8 cellular contexts compared by ENCODE assay signal in genomic region chr17:83081561-83082201, GRCh38. TPM values are rescaled to one million over a fixed set of nuclear protein-coding genes. Genes with fewer than 3 reads are reported as not detected.
DNase-seq lines count a peak whose midpoint lies in the region; ATAC-seq, FAIRE-seq and TF ChIP-seq lines count a peak whose summit lies in the region.

No MANE protein-coding gene starts in this region.

- DNase-seq in GM12878 (ENCODE audit: low read depth, low spot score) (no peak), lung (ENCODE audit: low spot score) (no peak), NCI-H1694 treated with DMSO at 0.1 percent for 48 hours (lab: John Stamatoyannopoulos, UW) (no peak), SK-N-DZ (ENCODE audit: low spot score) (no peak), medulla oblongata (ENCODE audit: extremely low spot score) (no peak), GM19238 (ENCODE audit: insufficient read length, low spot score) (no peak)

- H3K9ac ChIP-seq in HUES64 (ENCODE audit: low read depth, low read length) (no peak overlapping the region), GM12878 (ENCODE audit: control insufficient read depth, insufficient read depth, low read length) (no peak overlapping the region), subcutaneous abdominal adipose tissue (ENCODE audit: low read length in 5 of 5) (peak overlapping the region; percentile 38 to 78 (median 77))

- peak overlapping the region; percentile 61 for H3K4me2 ChIP-seq in GM12878 (ENCODE audit: control insufficient read depth, insufficient read depth)

- CTCF ChIA-PET in GM12878 (lab: Yijun Ruan, JAX) = no interaction called here

- ATAC-seq in GM12878 (peak; percentile 58), lung (ENCODE audit: insufficient read depth, low FRiP score) (no peak)

- WGBS in HUES64 = 87% methylated on average over 26 of the region's 26 CpGs
- 10% methylated on average over 21 of the region's 26 CpGs for WGBS in GM12878 (ENCODE audit: insufficient coverage, insufficient replicate concordance, low lambda C conversion rate, missing lambda C conversion rate)
- WGBS in lung, 2 donors = 52 to 60% methylated on average over 23 to 26 of the region's 26 CpGs

- no peaks in the 10 kb centered on the region for H4K20me1 ChIP-seq in GM12878 (ENCODE audit: control insufficient read depth, insufficient read depth)

- RAD21 ChIA-PET in GM12878 (lab: Charles Lee; ENCODE audit: unreplicated experiment) = no interaction called here

- peaks cover 13% of the 10 kb centered on the region for H3K4me1 ChIP-seq in HUES64 (ENCODE audit: insufficient read depth, low read length)
- 0 out of 2 replicates have a peak, but pooled peaks cover 3% of the 10 kb centered on the region for H3K4me1 ChIP-seq in GM12878 (ENCODE audit: control insufficient read depth, insufficient read depth, low read length)
- peaks cover 0 to 25% of the 10 kb centered on the region in 2 donors for H3K4me1 ChIP-seq in lung (ENCODE audit: control insufficient read depth in 2 of 2, insufficient read depth in 2 of 2, low read length in 2 of 2)
- peaks cover 8 to 76% (median 70%) of the 10 kb centered on the region in 5 donors for H3K4me1 ChIP-seq in subcutaneous abdominal adipose tissue (ENCODE audit: control insufficient read depth in 5 of 5, insufficient read depth in 5 of 5, low read length in 5 of 5)

- POLR2A ChIA-PET in GM12878 (lab: Charles Lee) = no interaction called here

- in situ Hi-C loops in GM12878 (cut with MboI) = no loop called here

- no peak for FAIRE-seq in GM12878 (lab: Jason Lieb, UNC)

- H3K27me3 ChIP-seq in HUES64 (ENCODE audit: insufficient read depth, low read length) (peaks cover 43% of the 10 kb centered on the region), GM12878 (replicated peaks in 1 of 2; ENCODE audit: control insufficient read depth in 2 of 2, insufficient read depth in 2 of 2, low read length in 1 of 2) (peaks cover 4 to 20% of the 10 kb centered on the region in 2 experiments), lung (ENCODE audit: control insufficient read depth, insufficient read depth) (no peaks in the 10 kb centered on the region), subcutaneous abdominal adipose tissue (ENCODE audit: control insufficient read depth in 5 of 5, insufficient read depth in 4 of 5, low read length in 5 of 5) (peaks cover 0 to 4% (median 0%) of the 10 kb centered on the region in 5 donors)

- H3K36me3 ChIP-seq in HUES64 (ENCODE audit: insufficient read depth, low read length) = no peaks in the 10 kb centered on the region
- H3K36me3 ChIP-seq in GM12878 (ENCODE audit: control insufficient read depth in 2 of 2, insufficient read depth in 2 of 2, low read length in 1 of 2) = no peaks in the 10 kb centered on the region
- peaks cover 0 to 12% of the 10 kb centered on the region in 2 donors for H3K36me3 ChIP-seq in lung (ENCODE audit: control insufficient read depth in 2 of 2, insufficient read depth in 2 of 2, low read length in 2 of 2)
- peaks cover 0 to 27% (median 17%) of the 10 kb centered on the region in 5 donors for H3K36me3 ChIP-seq in subcutaneous abdominal adipose tissue (ENCODE audit: control insufficient read depth in 5 of 5, insufficient read depth in 5 of 5, low read length in 5 of 5)

- intact Hi-C loops in GM12878 (cut with micrococcal nuclease; ENCODE audit: unreplicated experiment) = no loop called here

- no TSS peak for BruUV-seq in GM12878 (replicated peaks; lab: Mats Ljungman, UMichigan)

- H3K27ac ChIP-seq in HUES64 (ENCODE audit: low read depth, low read length) = no peak overlapping the region
- H3K27ac ChIP-seq in GM12878 (ENCODE audit: control insufficient read depth, insufficient read depth) = no peak overlapping the region
- H3K27ac ChIP-seq in lung (ENCODE audit: low read depth in 1 of 2, low read length in 1 of 2) = peak overlapping the region; percentile 80 to 85
- peak overlapping the region; percentile 86 for H3K27ac ChIP-seq in subcutaneous abdominal adipose tissue (ENCODE audit: low read depth, low read length)

- TF ChIP-seq POLR2A in GM12878 (IDR thresholded peaks at IDR 0.05; ENCODE audit: low read depth, low read length) = no peak

- H3K4me3 ChIP-seq in HUES64 (ENCODE audit: low read length) (peak overlapping the region; percentile 51), GM12878 (no peak overlapping the region), lung (peak overlapping the region; percentile 48), subcutaneous abdominal adipose tissue (ENCODE audit: low read depth in 1 of 5, low read length in 5 of 5) (peak overlapping the region; percentile 69 to 85 (median 80))

- 0 out of 4 replicates have a peak, but pooled peaks of 1 of the 2 experiments have one; percentile 28 for TF ChIP-seq EP300 in GM12878 (IDR thresholded peaks at IDR 0.05; ENCODE audit: borderline replicate concordance in 1 of 2, control insufficient read depth in 1 of 2, low read depth in 2 of 2, low read length in 2 of 2)

- SMC1A ChIA-PET in GM12878 (lab: Charles Lee; ENCODE audit: uncharacterized antibody, unreplicated experiment) = no interaction called here

- H2AFZ ChIP-seq in GM12878 (ENCODE audit: control insufficient read depth, low read depth, low read length) = no peak overlapping the region

- no peak for TF ChIP-seq RAD21 in GM12878 (IDR thresholded peaks at IDR 0.05; ENCODE audit: insufficient read depth, low read depth, low read length)

- H3K79me2 ChIP-seq in GM12878 (ENCODE audit: control insufficient read depth, insufficient read depth, low read length) = no peaks in the 10 kb centered on the region

- H3K9me3 ChIP-seq in HUES64 (ENCODE audit: insufficient read depth, low read depth, low read length) (no peaks in the 10 kb centered on the region), GM12878 (replicated peaks; ENCODE audit: control insufficient read depth, insufficient read depth, low read length) (no peaks in the 10 kb centered on the region), lung (ENCODE audit: control insufficient read depth in 2 of 2, insufficient read depth in 1 of 2, low read length in 1 of 2) (no peaks in the 10 kb centered on the region), subcutaneous abdominal adipose tissue (ENCODE audit: control insufficient read depth in 5 of 5, low read length in 5 of 5) (no peaks in the 10 kb centered on the region)

- TF ChIP-seq CTCF in GM12878 (IDR thresholded peaks at IDR 0.05 in 2 of 3, conservative IDR thresholded peaks at IDR 0.05 in 1 of 3; ENCODE audit: control insufficient read depth in 2 of 3, extremely low read depth in 1 of 3, insufficient read depth in 1 of 3, low read depth in 3 of 3, low read length in 3 of 3) (no peak), lung (IDR thresholded peaks at IDR 0.05; ENCODE audit: control extremely low read depth, extremely low read depth) (no peak)

TF ChIP-seq in GM12878, 131 proteins besides CTCF, POLR2A, EP300 and RAD21 (continues in another document):
- TF ChIP-seq STAT1 (conservative IDR thresholded peaks at IDR 0.05) = no peak
- no peak for TF ChIP-seq IKZF1 (conservative IDR thresholded peaks at IDR 0.05)
- no peak; the same call in 1 of the 2 replicates for TF ChIP-seq MTA2 (IDR thresholded peaks at IDR 0.05; ENCODE audit: low read depth)
- no peak for TF ChIP-seq SMC3 (IDR thresholded peaks at IDR 0.05; ENCODE audit: borderline replicate concordance, low read length)
- TF ChIP-seq POU2F2 (IDR thresholded peaks at IDR 0.05; ENCODE audit: borderline replicate concordance, low read depth, low read length) = no peak
- no peak for TF ChIP-seq ELK1 (IDR thresholded peaks at IDR 0.05; ENCODE audit: low read depth, low read length)
- TF ChIP-seq BCL11A (IDR thresholded peaks at IDR 0.05; ENCODE audit: low read depth, low read length) = no peak
- TF ChIP-seq PML (IDR thresholded peaks at IDR 0.05; ENCODE audit: low read length) = no peak
- TF ChIP-seq GATAD2B (conservative IDR thresholded peaks at IDR 0.05; ENCODE audit: low read depth) = no peak
- no peak for TF ChIP-seq SMAD5 (IDR thresholded peaks at IDR 0.05; ENCODE audit: low read depth)
- no peak for TF ChIP-seq ZNF384 (IDR thresholded peaks at IDR 0.05; ENCODE audit: borderline replicate concordance, low read depth, low read length)

RNA-seq across cellular contexts. Expression of gene METRNL, which starts 2.3 kb away (rescaled TPM):
- 4.5 TPM for polyA plus RNA-seq in HUES64 (2013, experiment 1 of 2)
- 7.5 TPM for polyA plus RNA-seq in HUES64 (2013, experiment 2 of 2)
- total RNA-seq in GM12878 (2013; cell fraction: nucleolus; rRNA removed) = 0.58 and 0.81 TPM in 2 replicates
- 2.5 and 3.7 TPM in 2 replicates for total RNA-seq in GM12878 (2014; rRNA removed)
- total RNA-seq in GM12878 (2014; rRNA removed; fragmentation: Illumina TruSeq; extraction: Trizol) = 0.69 and 0.72 TPM in 2 replicates
- total RNA-seq in GM12878 (2021) = 3.5 TPM in 2 replicates
- polyA plus RNA-seq in GM12878 (2011; ENCODE audit: low read depth) = 0.91 TPM
- 0.19 and 0.20 TPM in 2 replicates for polyA plus RNA-seq in GM12878 (2011; rRNA removed)
- 1.5 and 2.0 TPM in 2 replicates for polyA plus RNA-seq in GM12878 (2011; cell fraction: cytosol; rRNA removed)
- polyA plus RNA-seq in GM12878 (2011; cell fraction: nucleus; rRNA removed) = 1.3 and 1.4 TPM in 2 replicates
- polyA plus RNA-seq in GM12878 (2012) = 3.2 and 3.4 TPM in 2 replicates
- polyA plus RNA-seq in GM12878 (2014; fragmentation: Illumina TruSeq; extraction: Trizol) = 0.25 TPM in 1 of 2 replicates, not detected in the other
- under 1 TPM; 0.05 TPM for polyA plus RNA-seq in GM12878 (2014; fragmentation: Nextera tagmentation; extraction: Ambion mirVana)
- polyA plus RNA-seq in GM12878 (2014; rRNA removed) = 2.2 and 2.7 TPM in 2 replicates
- not detected for polyA plus RNA-seq in GM12878 (2016; fragmentation: Nextera tagmentation; extraction: Ambion mirVana)
- polyA minus RNA-seq in GM12878 (2011; rRNA and poly(A)+ RNA removed) = 0.88 and 1.3 TPM in 2 replicates
- 1.2 and 2.6 TPM in 2 replicates for polyA minus RNA-seq in GM12878 (2011; cell fraction: cytosol; rRNA and poly(A)+ RNA removed)
- polyA minus RNA-seq in GM12878 (2011; cell fraction: nucleus; rRNA and poly(A)+ RNA removed) = 0.24 and 1.6 TPM in 2 replicates
- total RNA-seq in lung = 10 to 100 TPM; 48.9 to 81.1 TPM
- 100 to 1,000 TPM in 1 of 2 donors, 10 to 100 TPM in 1; 48.2 to 181 TPM for polyA plus RNA-seq in lung
- polyA plus RNA-seq in SK-N-DZ (2014; cell fraction: cytosol; rRNA removed) = 6.8 and 13.6 TPM in 2 replicates
- polyA plus RNA-seq in SK-N-DZ (2014; cell fraction: nucleus; rRNA removed) = 4.5 and 6.9 TPM in 2 replicates

Comparison
In these comparisons a context has a peak if more than half of its experiments do, and no peak if none do; other contexts are left out.
1. H3K27ac ChIP-seq: peak in lung (2 of 2) and subcutaneous abdominal adipose tissue (single experiment); none in HUES64 (single experiment) and GM12878 (single experiment).
2. H3K9ac ChIP-seq: peak in subcutaneous abdominal adipose tissue (5 of 5); none in HUES64 (single experiment) and GM12878 (single experiment).
3. RNA of gene METRNL, which starts 2.3 kb away (total RNA-seq): 48.9 to 81.1 TPM in lung; 0.58 to 3.7 TPM in GM12878; every median in the first group is over 10 times any median in the second.